Comparison of ENCODE assay signal across 8 cellular contexts in the genomic region with DNA sequence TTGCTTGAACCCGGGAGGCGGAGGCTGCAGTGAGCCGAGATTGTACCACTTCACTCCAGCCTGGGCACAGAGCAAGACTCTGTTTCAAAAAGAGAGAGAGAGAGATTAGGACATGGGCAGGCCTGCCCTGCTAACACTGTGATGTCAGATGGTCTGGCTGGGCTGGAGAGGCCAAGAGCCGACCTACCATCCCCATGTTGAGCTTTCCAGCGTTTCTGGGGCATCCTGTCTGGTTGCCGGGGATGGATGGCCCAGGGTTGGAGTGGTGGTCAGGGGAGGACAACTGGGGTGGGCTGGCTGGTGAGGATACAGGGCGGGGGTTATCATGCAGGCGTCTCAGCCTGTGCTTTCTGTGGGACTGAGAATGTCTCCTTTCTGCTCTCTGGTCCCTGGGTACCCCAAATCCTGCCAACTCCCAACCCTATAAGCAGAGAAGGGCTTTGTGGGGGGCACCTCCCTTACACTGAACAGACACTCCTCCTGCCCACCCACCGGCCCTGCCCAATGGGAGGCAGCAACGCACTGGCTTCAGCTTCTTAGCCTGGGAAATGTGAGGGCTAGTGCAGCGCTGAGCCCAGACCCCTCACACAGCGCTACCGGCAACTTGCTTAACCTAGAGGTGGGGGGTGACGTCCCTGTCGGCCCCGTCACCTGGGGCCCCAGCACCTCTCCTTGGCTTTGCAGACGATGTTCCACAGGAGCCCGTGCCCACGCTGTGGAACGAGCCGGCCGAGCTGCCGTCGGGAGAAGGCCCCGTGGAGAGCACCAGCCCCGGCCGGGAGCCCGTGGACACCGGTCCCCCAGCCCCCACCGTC. TPM values are rescaled to one million over a fixed set of nuclear protein-coding genes. Genes with fewer than 3 reads are reported as not detected.
DNase-seq lines count a peak whose midpoint lies in the region; ATAC-seq, FAIRE-seq and TF ChIP-seq lines count a peak whose summit lies in the region.

No MANE protein-coding gene starts in this region.

- no peak for TF ChIP-seq EP300 in transverse colon (IDR thresholded peaks at IDR 0.05; ENCODE audit: low read depth)

- in situ Hi-C loops in transverse colon (cut with MboI; ENCODE audit: low pct_ligation_motif_present in 1 of 4, low pct_unique_long_range_greater_than_20kb in 1 of 4, low sequenced_read_pairs in 3 of 4), result no loop called here

- H3K9me3 ChIP-seq in astrocyte (ENCODE audit: insufficient read depth, low read depth, low read length) (no peaks in the 10 kb centered on the region), transverse colon (no peaks in the 10 kb centered on the region)

- no peak overlapping the region for H3K27ac ChIP-seq in astrocyte (ENCODE audit: low read depth, low read length)
- H3K27ac ChIP-seq in transverse colon, result peak overlapping the region; percentile 85 to 93 (median 90)

- no peaks in the 10 kb centered on the region for H3K36me3 Mint-ChIP-seq in activated T-cell treated with anti-CD3 and anti-CD28 coated beads, Interleukin-2, amount 50 U/mL, for 4 hours (ENCODE audit: insufficient read depth)
- H3K36me3 Mint-ChIP-seq in astrocyte (ENCODE audit: low read depth, unreplicated experiment), result peaks cover 8% of the 10 kb centered on the region

- no peaks in the 10 kb centered on the region for H3K4me1 ChIP-seq in astrocyte (ENCODE audit: insufficient read depth, low read length)
- peaks cover 16 to 40% (median 24%) of the 10 kb centered on the region in 4 donors for H3K4me1 ChIP-seq in transverse colon

- H2AFZ ChIP-seq in astrocyte (ENCODE audit: low read depth, low read length), result no peak overlapping the region

- no peak for TF ChIP-seq POLR2A in transverse colon (IDR thresholded peaks at IDR 0.05)
- no peak for TF ChIP-seq POLR2A in H54 (IDR thresholded peaks at IDR 0.05; ENCODE audit: low read depth, low read length)

- FAIRE-seq in astrocyte (lab: Jason Lieb, UNC), result no peak
- FAIRE-seq in H54 (lab: Jason Lieb, UNC), result no peak

- 20 to 89% methylated on average over 3 to 30 of the region's 30 CpGs for WGBS in transverse colon (ENCODE audit: low coverage in 1 of 2), 2 donors

- H3K4me3 ChIP-seq in astrocyte (ENCODE audit: insufficient read depth, low read depth, low read length), result peak overlapping the region; percentile 17
- peak overlapping the region; percentile 31 to 62 (median 50) for H3K4me3 ChIP-seq in transverse colon

- no peak overlapping the region for H3K27ac Mint-ChIP-seq in astrocyte (ENCODE audit: unreplicated experiment)

- H3K4me2 ChIP-seq in astrocyte (ENCODE audit: low read length), result peak overlapping the region; percentile 58

- DNase-seq in activated T-cell treated with anti-CD3 and anti-CD28 coated beads, Interleukin-2, amount 50 U/mL, for 4 hours, result no peak
- DNase-seq in activated T-cell treated with anti-CD3 and anti-CD28 coated beads for 4 hours (no peak), astrocyte (ENCODE audit: low read depth) (no peak), left lobe of liver (ENCODE audit: low spot score) (no peak), transverse colon (peak; percentile 45), kidney glomerular epithelial cell (lab: John Stamatoyannopoulos, UW) (no peak), H54 (ENCODE audit: insufficient read length, low spot score) (no peak)
- DNase-seq in activated naive CD4-positive, alpha-beta T cell treated with Interleukin-2 at 50 U/mL for 16 hours, result no peak

- H3K9ac ChIP-seq in astrocyte (ENCODE audit: low read length), result no peak overlapping the region

- peaks cover 8% of the 10 kb centered on the region for H3K4me1 Mint-ChIP-seq in activated T-cell treated with anti-CD3 and anti-CD28 coated beads, Interleukin-2, amount 50 U/mL, for 4 hours (ENCODE audit: low read depth)
- no peaks in the 10 kb centered on the region for H3K4me1 Mint-ChIP-seq in astrocyte (ENCODE audit: low read depth, unreplicated experiment)

- no peaks in the 10 kb centered on the region for H3K36me3 ChIP-seq in astrocyte (ENCODE audit: insufficient read depth, low read length)
- H3K36me3 ChIP-seq in transverse colon, result no peaks in the 10 kb centered on the region

- peaks cover 27% of the 10 kb centered on the region for H3K27me3 Mint-ChIP-seq in activated T-cell treated with anti-CD3 and anti-CD28 coated beads, Interleukin-2, amount 50 U/mL, for 4 hours (ENCODE audit: low read depth)
- H3K27me3 Mint-ChIP-seq in astrocyte (ENCODE audit: low read depth, unreplicated experiment), result peaks cover 15% of the 10 kb centered on the region

- no peak for TF ChIP-seq CTCF in astrocyte (IDR thresholded peaks at IDR 0.05; ENCODE audit: insufficient read depth, low read depth, low read length)
- no peak for TF ChIP-seq CTCF in transverse colon (IDR thresholded peaks at IDR 0.05)

- H3K27me3 ChIP-seq in astrocyte (ENCODE audit: insufficient read depth, low read length) (no peaks in the 10 kb centered on the region), transverse colon (peaks cover 27% of the 10 kb centered on the region)

- H3K4me3 Mint-ChIP-seq in activated T-cell treated with anti-CD3 and anti-CD28 coated beads, Interleukin-2, amount 50 U/mL, for 4 hours, result peak overlapping the region; percentile 50
- peak overlapping the region; percentile 60 for H3K4me3 Mint-ChIP-seq in astrocyte (ENCODE audit: unreplicated experiment)

- intact Hi-C loops in transverse colon (cut with DNase I; ENCODE audit: low total_unique reads), result no loop called here

- no peaks in the 10 kb centered on the region for H4K20me1 ChIP-seq in astrocyte (ENCODE audit: insufficient read depth, low read length)

- no peaks in the 10 kb centered on the region for H3K79me2 ChIP-seq in astrocyte (ENCODE audit: insufficient read depth, low read length)

- no peaks in the 10 kb centered on the region for H3K9me3 Mint-ChIP-seq in activated T-cell treated with anti-CD3 and anti-CD28 coated beads, Interleukin-2, amount 50 U/mL, for 4 hours
- H3K9me3 Mint-ChIP-seq in astrocyte (ENCODE audit: unreplicated experiment), result no peaks in the 10 kb centered on the region

- ATAC-seq in activated T-cell treated with anti-CD3 and anti-CD28 coated beads, Interleukin-2, amount 50 U/mL, for 4 hours, result peak in 1 of 2 donors; percentile 3
- ATAC-seq in left lobe of liver, result peak; percentile 13

RNA-seq across cellular contexts. Expression of a gene that starts 5.4 kb away (rescaled TPM):
- total RNA-seq in activated T-cell treated with anti-CD3 and anti-CD28 coated beads, Interleukin-2, amount 50 U/mL, for 4 hours, result 1 to 10 TPM; 1.2 to 1.7 (median 1.4) TPM
- total RNA-seq in astrocyte (2.1 and 3.1 TPM in 2 replicates), left lobe of liver (15.5 TPM), transverse colon (10 to 100 TPM; 13.9 to 45.6 (median 17.2) TPM)
